In the genomic region with DNA sequence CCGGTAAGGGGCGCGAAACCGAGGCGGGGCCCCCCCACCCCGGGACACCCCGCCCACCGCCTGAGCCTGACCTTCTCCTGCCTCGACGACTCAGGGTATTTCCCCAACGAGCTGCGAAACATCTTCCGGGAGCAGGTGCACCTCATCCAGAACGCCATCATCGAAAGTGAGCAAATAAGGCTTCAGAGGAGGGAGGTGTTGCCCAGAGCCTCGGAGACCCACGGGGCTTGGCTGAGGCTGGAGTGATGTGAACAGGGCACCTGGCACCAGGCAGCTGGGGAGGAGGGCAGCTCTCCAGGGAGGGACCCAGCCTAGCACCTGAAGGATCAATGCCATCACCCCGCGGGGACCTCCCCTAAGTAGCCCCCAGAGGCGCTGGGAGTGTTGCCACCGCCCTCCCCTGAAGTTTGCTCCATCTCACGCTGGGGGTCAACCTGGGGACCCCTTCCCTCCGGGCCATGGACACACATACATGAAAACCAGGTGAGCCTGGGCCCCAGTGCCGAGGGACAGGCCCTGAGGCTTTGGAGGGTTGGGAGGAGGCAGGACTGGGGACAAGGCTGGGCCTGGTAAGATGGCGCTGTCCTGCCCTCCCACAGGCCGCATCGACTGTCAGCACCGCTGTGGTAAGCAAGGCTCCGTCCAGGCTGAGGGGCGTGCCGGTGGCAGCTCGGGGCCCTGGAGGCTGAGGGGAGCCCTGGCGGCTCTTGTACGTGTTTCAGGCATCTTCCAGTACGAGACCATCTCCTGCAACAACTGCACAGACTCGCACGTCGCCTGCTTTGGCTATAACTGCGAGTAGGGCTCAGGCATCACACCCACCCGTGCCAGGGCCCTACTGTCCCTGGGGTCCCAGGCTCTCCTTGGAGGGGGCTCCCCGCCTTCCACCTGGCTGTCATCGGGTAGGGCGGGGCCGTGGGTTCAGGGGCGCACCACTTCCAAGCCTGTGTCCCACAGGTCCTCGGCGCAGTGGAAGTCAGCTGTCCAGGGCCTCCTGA, we compare ENCODE assay signal across 1 cellular context.
TF ChIP-seq lines count a peak whose summit lies in the region.

No MANE protein-coding gene starts in this region.

TF ChIP-seq in HepG2, 621 proteins besides CTCF, POLR2A, EP300 and RAD21:
- TF ChIP-seq, protein P1, sequence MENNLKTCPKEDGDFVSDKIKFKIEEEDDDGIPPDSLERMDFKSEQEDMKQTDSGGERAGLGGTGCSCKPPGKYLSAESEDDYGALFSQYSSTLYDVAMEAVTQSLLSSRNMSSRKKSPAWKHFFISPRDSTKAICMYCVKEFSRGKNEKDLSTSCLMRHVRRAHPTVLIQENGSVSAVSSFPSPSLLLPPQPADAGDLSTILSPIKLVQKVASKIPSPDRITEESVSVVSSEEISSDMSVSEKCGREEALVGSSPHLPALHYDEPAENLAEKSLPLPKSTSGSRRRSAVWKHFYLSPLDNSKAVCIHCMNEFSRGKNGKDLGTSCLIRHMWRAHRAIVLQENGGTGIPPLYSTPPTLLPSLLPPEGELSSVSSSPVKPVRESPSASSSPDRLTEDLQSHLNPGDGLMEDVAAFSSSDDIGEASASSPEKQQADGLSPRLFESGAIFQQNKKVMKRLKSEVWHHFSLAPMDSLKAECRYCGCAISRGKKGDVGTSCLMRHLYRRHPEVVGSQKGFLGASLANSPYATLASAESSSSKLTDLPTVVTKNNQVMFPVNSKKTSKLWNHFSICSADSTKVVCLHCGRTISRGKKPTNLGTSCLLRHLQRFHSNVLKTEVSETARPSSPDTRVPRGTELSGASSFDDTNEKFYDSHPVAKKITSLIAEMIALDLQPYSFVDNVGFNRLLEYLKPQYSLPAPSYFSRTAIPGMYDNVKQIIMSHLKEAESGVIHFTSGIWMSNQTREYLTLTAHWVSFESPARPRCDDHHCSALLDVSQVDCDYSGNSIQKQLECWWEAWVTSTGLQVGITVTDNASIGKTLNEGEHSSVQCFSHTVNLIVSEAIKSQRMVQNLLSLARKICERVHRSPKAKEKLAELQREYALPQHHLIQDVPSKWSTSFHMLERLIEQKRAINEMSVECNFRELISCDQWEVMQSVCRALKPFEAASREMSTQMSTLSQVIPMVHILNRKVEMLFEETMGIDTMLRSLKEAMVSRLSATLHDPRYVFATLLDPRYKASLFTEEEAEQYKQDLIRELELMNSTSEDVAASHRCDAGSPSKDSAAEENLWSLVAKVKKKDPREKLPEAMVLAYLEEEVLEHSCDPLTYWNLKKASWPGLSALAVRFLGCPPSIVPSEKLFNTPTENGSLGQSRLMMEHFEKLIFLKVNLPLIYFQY (CRISPR knock-in tag; IDR thresholded peaks at IDR 0.05; ENCODE audit: borderline replicate concordance), result no peak
- TF ChIP-seq JUNB (CRISPR knock-in tag; IDR thresholded peaks at IDR 0.05; ENCODE audit: borderline replicate concordance) (no peak), TBP (CRISPR knock-in tag; IDR thresholded peaks at IDR 0.05) (no peak), HOXA3 (CRISPR knock-in tag; IDR thresholded peaks at IDR 0.05) (no peak), ATM (IDR thresholded peaks at IDR 0.05; ENCODE audit: borderline replicate concordance) (no peak), ZNF331 (CRISPR knock-in tag; IDR thresholded peaks at IDR 0.05) (no peak), CBX5 (CRISPR knock-in tag; IDR thresholded peaks at IDR 0.05; ENCODE audit: borderline replicate concordance) (no peak), NR2F6 (IDR thresholded peaks at IDR 0.05) (no peak), NR2F6 (CRISPR knock-in tag; IDR thresholded peaks at IDR 0.05) (no peak), GTF2F1 (IDR thresholded peaks at IDR 0.05; ENCODE audit: low read length) (no peak), NFATC3 (CRISPR knock-in tag; IDR thresholded peaks at IDR 0.05) (no peak), ZNF282 (IDR thresholded peaks at IDR 0.05; ENCODE audit: partially characterized antibody) (no peak), TBX3 (IDR thresholded peaks at IDR 0.05; ENCODE audit: borderline replicate concordance) (no peak), PCBP1 (IDR thresholded peaks at IDR 0.05; ENCODE audit: borderline replicate concordance, low read depth, low read length) (no peak), KLF9 (CRISPR knock-in tag; IDR thresholded peaks at IDR 0.05; ENCODE audit: low read depth) (no peak), MTA1 (CRISPR knock-in tag; IDR thresholded peaks at IDR 0.05; ENCODE audit: borderline replicate concordance) (0 out of 2 replicates have a peak, but pooled peaks have one; percentile 18), ZNF333 (CRISPR knock-in tag; IDR thresholded peaks at IDR 0.05; ENCODE audit: borderline replicate concordance) (no peak), SP140L (CRISPR knock-in tag; IDR thresholded peaks at IDR 0.05; ENCODE audit: borderline replicate concordance) (no peak), ZBTB20 (CRISPR knock-in tag; IDR thresholded peaks at IDR 0.05; ENCODE audit: borderline replicate concordance, low read depth) (no peak), HDAC2 (CRISPR knock-in tag; IDR thresholded peaks at IDR 0.05) (no peak), HNRNPL (IDR thresholded peaks at IDR 0.05; ENCODE audit: low read depth, low read length) (no peak), THAP11 (CRISPR knock-in tag; IDR thresholded peaks at IDR 0.05) (no peak), AGO2 (optimal IDR thresholded peaks at IDR 0.05; ENCODE audit: low read depth, low read length) (peak; percentile 81), CC2D1A (CRISPR knock-in tag; IDR thresholded peaks at IDR 0.05) (no peak), YY1 (IDR thresholded peaks at IDR 0.05; ENCODE audit: insufficient read depth, insufficient replicate concordance, low read depth, low read length) (no peak), ZNF788 (CRISPR knock-in tag; IDR thresholded peaks at IDR 0.05; ENCODE audit: borderline replicate concordance) (no peak), ZNF547 (CRISPR knock-in tag; IDR thresholded peaks at IDR 0.05) (0 out of 2 replicates have a peak, but pooled peaks have one; percentile 19), HMG20A (CRISPR knock-in tag; IDR thresholded peaks at IDR 0.05; ENCODE audit: borderline replicate concordance) (no peak)
- TF ChIP-seq, protein P2, sequence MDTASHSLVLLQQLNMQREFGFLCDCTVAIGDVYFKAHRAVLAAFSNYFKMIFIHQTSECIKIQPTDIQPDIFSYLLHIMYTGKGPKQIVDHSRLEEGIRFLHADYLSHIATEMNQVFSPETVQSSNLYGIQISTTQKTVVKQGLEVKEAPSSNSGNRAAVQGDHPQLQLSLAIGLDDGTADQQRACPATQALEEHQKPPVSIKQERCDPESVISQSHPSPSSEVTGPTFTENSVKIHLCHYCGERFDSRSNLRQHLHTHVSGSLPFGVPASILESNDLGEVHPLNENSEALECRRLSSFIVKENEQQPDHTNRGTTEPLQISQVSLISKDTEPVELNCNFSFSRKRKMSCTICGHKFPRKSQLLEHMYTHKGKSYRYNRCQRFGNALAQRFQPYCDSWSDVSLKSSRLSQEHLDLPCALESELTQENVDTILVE (CRISPR knock-in tag; IDR thresholded peaks at IDR 0.05), result no peak
- TF ChIP-seq, protein P3, sequence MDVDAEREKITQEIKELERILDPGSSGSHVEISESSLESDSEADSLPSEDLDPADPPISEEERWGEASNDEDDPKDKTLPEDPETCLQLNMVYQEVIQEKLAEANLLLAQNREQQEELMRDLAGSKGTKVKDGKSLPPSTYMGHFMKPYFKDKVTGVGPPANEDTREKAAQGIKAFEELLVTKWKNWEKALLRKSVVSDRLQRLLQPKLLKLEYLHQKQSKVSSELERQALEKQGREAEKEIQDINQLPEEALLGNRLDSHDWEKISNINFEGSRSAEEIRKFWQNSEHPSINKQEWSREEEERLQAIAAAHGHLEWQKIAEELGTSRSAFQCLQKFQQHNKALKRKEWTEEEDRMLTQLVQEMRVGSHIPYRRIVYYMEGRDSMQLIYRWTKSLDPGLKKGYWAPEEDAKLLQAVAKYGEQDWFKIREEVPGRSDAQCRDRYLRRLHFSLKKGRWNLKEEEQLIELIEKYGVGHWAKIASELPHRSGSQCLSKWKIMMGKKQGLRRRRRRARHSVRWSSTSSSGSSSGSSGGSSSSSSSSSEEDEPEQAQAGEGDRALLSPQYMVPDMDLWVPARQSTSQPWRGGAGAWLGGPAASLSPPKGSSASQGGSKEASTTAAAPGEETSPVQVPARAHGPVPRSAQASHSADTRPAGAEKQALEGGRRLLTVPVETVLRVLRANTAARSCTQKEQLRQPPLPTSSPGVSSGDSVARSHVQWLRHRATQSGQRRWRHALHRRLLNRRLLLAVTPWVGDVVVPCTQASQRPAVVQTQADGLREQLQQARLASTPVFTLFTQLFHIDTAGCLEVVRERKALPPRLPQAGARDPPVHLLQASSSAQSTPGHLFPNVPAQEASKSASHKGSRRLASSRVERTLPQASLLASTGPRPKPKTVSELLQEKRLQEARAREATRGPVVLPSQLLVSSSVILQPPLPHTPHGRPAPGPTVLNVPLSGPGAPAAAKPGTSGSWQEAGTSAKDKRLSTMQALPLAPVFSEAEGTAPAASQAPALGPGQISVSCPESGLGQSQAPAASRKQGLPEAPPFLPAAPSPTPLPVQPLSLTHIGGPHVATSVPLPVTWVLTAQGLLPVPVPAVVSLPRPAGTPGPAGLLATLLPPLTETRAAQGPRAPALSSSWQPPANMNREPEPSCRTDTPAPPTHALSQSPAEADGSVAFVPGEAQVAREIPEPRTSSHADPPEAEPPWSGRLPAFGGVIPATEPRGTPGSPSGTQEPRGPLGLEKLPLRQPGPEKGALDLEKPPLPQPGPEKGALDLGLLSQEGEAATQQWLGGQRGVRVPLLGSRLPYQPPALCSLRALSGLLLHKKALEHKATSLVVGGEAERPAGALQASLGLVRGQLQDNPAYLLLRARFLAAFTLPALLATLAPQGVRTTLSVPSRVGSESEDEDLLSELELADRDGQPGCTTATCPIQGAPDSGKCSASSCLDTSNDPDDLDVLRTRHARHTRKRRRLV (CRISPR knock-in tag; IDR thresholded peaks at IDR 0.05), result no peak
- TF ChIP-seq, protein P4, sequence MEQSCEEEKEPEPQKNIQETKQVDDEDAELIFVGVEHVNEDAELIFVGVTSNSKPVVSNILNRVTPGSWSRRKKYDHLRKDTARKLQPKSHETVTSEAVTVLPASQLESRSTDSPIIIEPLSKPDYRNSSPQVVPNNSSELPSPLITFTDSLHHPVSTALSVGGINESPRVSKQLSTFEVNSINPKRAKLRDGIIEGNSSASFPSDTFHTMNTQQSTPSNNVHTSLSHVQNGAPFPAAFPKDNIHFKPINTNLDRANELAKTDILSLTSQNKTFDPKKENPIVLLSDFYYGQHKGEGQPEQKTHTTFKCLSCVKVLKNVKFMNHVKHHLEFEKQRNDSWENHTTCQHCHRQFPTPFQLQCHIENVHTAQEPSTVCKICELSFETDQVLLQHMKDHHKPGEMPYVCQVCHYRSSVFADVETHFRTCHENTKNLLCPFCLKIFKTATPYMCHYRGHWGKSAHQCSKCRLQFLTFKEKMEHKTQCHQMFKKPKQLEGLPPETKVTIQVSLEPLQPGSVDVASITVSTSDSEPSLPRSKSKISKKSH (CRISPR knock-in tag; IDR thresholded peaks at IDR 0.05; ENCODE audit: borderline replicate concordance), result no peak
- TF ChIP-seq, protein P5, sequence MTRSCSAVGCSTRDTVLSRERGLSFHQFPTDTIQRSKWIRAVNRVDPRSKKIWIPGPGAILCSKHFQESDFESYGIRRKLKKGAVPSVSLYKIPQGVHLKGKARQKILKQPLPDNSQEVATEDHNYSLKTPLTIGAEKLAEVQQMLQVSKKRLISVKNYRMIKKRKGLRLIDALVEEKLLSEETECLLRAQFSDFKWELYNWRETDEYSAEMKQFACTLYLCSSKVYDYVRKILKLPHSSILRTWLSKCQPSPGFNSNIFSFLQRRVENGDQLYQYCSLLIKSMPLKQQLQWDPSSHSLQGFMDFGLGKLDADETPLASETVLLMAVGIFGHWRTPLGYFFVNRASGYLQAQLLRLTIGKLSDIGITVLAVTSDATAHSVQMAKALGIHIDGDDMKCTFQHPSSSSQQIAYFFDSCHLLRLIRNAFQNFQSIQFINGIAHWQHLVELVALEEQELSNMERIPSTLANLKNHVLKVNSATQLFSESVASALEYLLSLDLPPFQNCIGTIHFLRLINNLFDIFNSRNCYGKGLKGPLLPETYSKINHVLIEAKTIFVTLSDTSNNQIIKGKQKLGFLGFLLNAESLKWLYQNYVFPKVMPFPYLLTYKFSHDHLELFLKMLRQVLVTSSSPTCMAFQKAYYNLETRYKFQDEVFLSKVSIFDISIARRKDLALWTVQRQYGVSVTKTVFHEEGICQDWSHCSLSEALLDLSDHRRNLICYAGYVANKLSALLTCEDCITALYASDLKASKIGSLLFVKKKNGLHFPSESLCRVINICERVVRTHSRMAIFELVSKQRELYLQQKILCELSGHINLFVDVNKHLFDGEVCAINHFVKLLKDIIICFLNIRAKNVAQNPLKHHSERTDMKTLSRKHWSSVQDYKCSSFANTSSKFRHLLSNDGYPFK (CRISPR knock-in tag; IDR thresholded peaks at IDR 0.05; ENCODE audit: borderline replicate concordance), result 0 out of 2 replicates have a peak, but pooled peaks have one; percentile 3
- TF ChIP-seq, protein P6, sequence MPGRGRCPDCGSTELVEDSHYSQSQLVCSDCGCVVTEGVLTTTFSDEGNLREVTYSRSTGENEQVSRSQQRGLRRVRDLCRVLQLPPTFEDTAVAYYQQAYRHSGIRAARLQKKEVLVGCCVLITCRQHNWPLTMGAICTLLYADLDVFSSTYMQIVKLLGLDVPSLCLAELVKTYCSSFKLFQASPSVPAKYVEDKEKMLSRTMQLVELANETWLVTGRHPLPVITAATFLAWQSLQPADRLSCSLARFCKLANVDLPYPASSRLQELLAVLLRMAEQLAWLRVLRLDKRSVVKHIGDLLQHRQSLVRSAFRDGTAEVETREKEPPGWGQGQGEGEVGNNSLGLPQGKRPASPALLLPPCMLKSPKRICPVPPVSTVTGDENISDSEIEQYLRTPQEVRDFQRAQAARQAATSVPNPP (CRISPR knock-in tag; IDR thresholded peaks at IDR 0.05), result no peak
- TF ChIP-seq, protein P7, sequence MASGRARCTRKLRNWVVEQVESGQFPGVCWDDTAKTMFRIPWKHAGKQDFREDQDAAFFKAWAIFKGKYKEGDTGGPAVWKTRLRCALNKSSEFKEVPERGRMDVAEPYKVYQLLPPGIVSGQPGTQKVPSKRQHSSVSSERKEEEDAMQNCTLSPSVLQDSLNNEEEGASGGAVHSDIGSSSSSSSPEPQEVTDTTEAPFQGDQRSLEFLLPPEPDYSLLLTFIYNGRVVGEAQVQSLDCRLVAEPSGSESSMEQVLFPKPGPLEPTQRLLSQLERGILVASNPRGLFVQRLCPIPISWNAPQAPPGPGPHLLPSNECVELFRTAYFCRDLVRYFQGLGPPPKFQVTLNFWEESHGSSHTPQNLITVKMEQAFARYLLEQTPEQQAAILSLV (CRISPR knock-in tag; IDR thresholded peaks at IDR 0.05; ENCODE audit: borderline replicate concordance), result no peak
TF ChIP-seq in HepG2: peak in this region for 4.
